ENCODE assay signal across 1 cellular context in genomic region chr1:27773732-27774445, GRCh38.
TF ChIP-seq lines count a peak whose summit lies in the region.

No MANE protein-coding gene starts in this region.

TF ChIP-seq in WTC11, 78 proteins besides CTCF, POLR2A, EP300 and RAD21 (continued from another document):
- no peak for TF ChIP-seq PRDM15 (CRISPR knock-in tag; IDR thresholded peaks at IDR 0.05)
